In genomic region chr14:89848165-89848564, GRCh38 we compare ENCODE assay signal across 15 cellular contexts.
DNase-seq lines count a peak whose midpoint lies in the region; ATAC-seq, FAIRE-seq and TF ChIP-seq lines count a peak whose summit lies in the region.
"Had no signal": no experiment of that assay in that cellular context is flagged by ENCODE, and none has a peak within 500 bp of the region (broad histone marks: within the 10 kb centered on the region; RNA-seq: fewer than 3 reads in every experiment).

No MANE protein-coding gene starts in this region.

- peaks cover 7% of the 10 kb centered on the region for H3K4me1 Mint-ChIP-seq in type B pancreatic cell (ENCODE audit: unreplicated experiment)
- H3K4me1 Mint-ChIP-seq: central memory CD8-positive, alpha-beta T cell; memory B cell had no signal

- DNase-seq in heart right ventricle (no peak), left ventricle myocardium superior (no peak), adipocyte (ENCODE audit: low read depth) (peak; percentile 40), fibroblast of villous mesenchyme (ENCODE audit: low read depth) (no peak), type B pancreatic cell (ENCODE audit: extremely low spot score, unreplicated experiment) (no peak), GM12891 (ENCODE audit: insufficient read length, low spot score) (no peak), NCI-H2107 (lab: John Stamatoyannopoulos, UW) (no peak), SW480 (ENCODE audit: low spot score) (no peak)
- DNase-seq: C1 segment of cervical spinal cord, glutamatergic neuron, SIG-M5 had no signal

- 77 to 80% methylated on average over 2 of the region's 2 CpGs for WGBS in heart right ventricle, 2 donors

- H3K27ac Mint-ChIP-seq in type B pancreatic cell = no peak overlapping the region
- H3K27ac Mint-ChIP-seq: memory B cell had no signal

- H3K27me3 ChIP-seq in heart right ventricle (no peaks in the 10 kb centered on the region), adipocyte (replicated peaks; ENCODE audit: control insufficient read depth, insufficient read depth, low read length) (no peaks in the 10 kb centered on the region)
- H3K27me3 ChIP-seq: right atrium auricular region had no signal

- H3K27me3 Mint-ChIP-seq in type B pancreatic cell = no peaks in the 10 kb centered on the region
- H3K27me3 Mint-ChIP-seq: central memory CD8-positive, alpha-beta T cell; memory B cell had no signal

- H3K36me3 Mint-ChIP-seq in type B pancreatic cell = peaks cover 4% of the 10 kb centered on the region

- H3K9ac ChIP-seq in adipocyte (ENCODE audit: low read length) = peak overlapping the region; percentile 24
- H3K9ac ChIP-seq: KMS-11 had no signal

- no peak for TF ChIP-seq POLR2A in GM12891 (IDR thresholded peaks at IDR 0.05; ENCODE audit: low read depth, low read length)

- H3K36me3 ChIP-seq in heart right ventricle = no peaks in the 10 kb centered on the region
- H3K36me3 ChIP-seq in adipocyte (ENCODE audit: control insufficient read depth, insufficient read depth, low read length, severe bottlenecking) = no peaks in the 10 kb centered on the region
- H3K36me3 ChIP-seq: right atrium auricular region had no signal

- FAIRE-seq in GM12891 (lab: Jason Lieb, UNC) = no peak

- no peak overlapping the region for H3K4me3 ChIP-seq in heart right ventricle
- no peak overlapping the region for H3K4me3 ChIP-seq in adipocyte (ENCODE audit: low read length)
- H3K4me3 ChIP-seq in fibroblast of villous mesenchyme (ENCODE audit: low read depth, low read length) = no peak overlapping the region
- H3K4me3 ChIP-seq: right atrium auricular region had no signal

- no peak overlapping the region for H3K4me3 Mint-ChIP-seq in type B pancreatic cell
- H3K4me3 Mint-ChIP-seq: central memory CD8-positive, alpha-beta T cell; memory B cell had no signal

- no peaks in the 10 kb centered on the region for H3K9me3 Mint-ChIP-seq in type B pancreatic cell
- H3K9me3 Mint-ChIP-seq: central memory CD8-positive, alpha-beta T cell had no signal

- intact Hi-C loops in heart right ventricle (cut with DNase I) (no loop called here), left ventricle myocardium superior (cut with micrococcal nuclease) (no loop called here)

- ATAC-seq in heart right ventricle (no peak), left ventricle myocardium superior (no peak)

- H3K9me3 ChIP-seq in heart right ventricle = peaks cover 0 to 4% (median 0%) of the 10 kb centered on the region in 11 donors
- H3K9me3 ChIP-seq in adipocyte (ENCODE audit: control insufficient read depth, low read length) = no peaks in the 10 kb centered on the region
- H3K9me3 ChIP-seq: right atrium auricular region had no signal

- TF ChIP-seq CTCF in heart right ventricle (IDR thresholded peaks at IDR 0.05) (peak in 6 of 9 donors; percentile 8 to 42 (median 29)), fibroblast of villous mesenchyme (IDR thresholded peaks at IDR 0.05; ENCODE audit: insufficient read depth, low read depth, low read length) (peak; percentile 45), type B pancreatic cell (conservative IDR thresholded peaks at IDR 0.05) (peak; percentile 32)

- H3K27ac ChIP-seq in heart right ventricle = no peak overlapping the region
- H3K27ac ChIP-seq: KMS-11, right atrium auricular region had no signal

- no peaks in the 10 kb centered on the region for H3K4me1 ChIP-seq in heart right ventricle
- peaks cover 16% of the 10 kb centered on the region for H3K4me1 ChIP-seq in adipocyte (ENCODE audit: control insufficient read depth, insufficient read depth, low read length)
- H3K4me1 ChIP-seq: right atrium auricular region had no signal

TF ChIP-seq in GM12891, 5 proteins besides CTCF, POLR2A, EP300 and RAD21:
- TF ChIP-seq POLR2AphosphoS5 (IDR thresholded peaks at IDR 0.05; ENCODE audit: low read depth, low read length) = no peak
- TF ChIP-seq POU2F2 (IDR thresholded peaks at IDR 0.05; ENCODE audit: low read depth, low read length) = no peak
